17 cellular contexts compared by ENCODE assay signal in the genomic region with DNA sequence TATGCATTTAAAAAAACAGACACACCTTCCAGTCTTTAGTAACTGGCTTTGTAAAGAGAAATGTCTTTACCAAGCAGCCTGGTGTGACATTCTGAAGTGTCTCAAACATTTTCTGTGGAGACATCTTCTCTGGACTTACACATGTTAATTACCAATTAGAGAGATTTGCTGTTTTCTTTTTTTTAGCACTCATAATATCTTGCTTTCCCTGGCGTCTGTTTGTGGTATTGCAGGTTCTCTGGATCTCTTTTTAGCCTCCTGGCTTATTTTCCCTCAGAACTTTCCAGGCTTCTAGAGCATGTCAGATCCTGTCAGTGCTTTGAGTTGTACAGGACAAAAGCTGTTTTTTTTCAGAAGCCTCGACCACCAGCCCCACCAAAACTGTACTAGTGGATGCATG.
DNase-seq lines count a peak whose midpoint lies in the region; ATAC-seq and TF ChIP-seq lines count a peak whose summit lies in the region.
"Had no signal": no experiment of that assay in that cellular context is flagged by ENCODE, and none has a peak within 500 bp of the region (broad histone marks: within the 10 kb centered on the region; RNA-seq: fewer than 3 reads in every experiment).

No MANE protein-coding gene starts in this region.

- no CpG with 5 or more reads among the region's 2 CpGs for WGBS in H9 (ENCODE audit: extremely low coverage, insufficient read length, low lambda C conversion rate)
- WGBS in spleen, 5 donors, result 16 to 25% (median 22%) methylated on average over 2 of the region's 2 CpGs

- H2BK5ac ChIP-seq in H9 (ENCODE audit: insufficient read length, low read length), result no peak overlapping the region

- in situ Hi-C loops in astrocyte of the cerebellum (cut with HindIII; ENCODE audit: low sequenced_read_pairs), result no loop called here

- H2BK120ac ChIP-seq in H9 (ENCODE audit: low read depth, low read length, poor library complexity, severe bottlenecking), result no peak overlapping the region

- H3K4me3 ChIP-seq in astrocyte of the cerebellum (ENCODE audit: low read depth, low read length) (no peak overlapping the region), kidney epithelial cell (ENCODE audit: low read depth, low read length) (no peak overlapping the region), spleen (no peak overlapping the region)
- H3K4me3 ChIP-seq: lung, pancreas had no signal

- H3K27ac Mint-ChIP-seq in H9, result no peak overlapping the region; a peak in 1 of 7 replicates
- H3K27ac Mint-ChIP-seq: CD4-positive, alpha-beta memory T cell; stimulated activated naive CD8-positive, alpha-beta T cell treated with anti-CD3 and anti-CD28 coated beads, Interleukin-15, Interleukin-2, amounts not matched to agents 100 ng/mL and 50 ng/mL, for 24 hours had no signal

- H4K8ac ChIP-seq in H9 (replicated peaks; ENCODE audit: insufficient read length, low read depth, low read length), result no peak overlapping the region

- H4K91ac ChIP-seq in H9 (ENCODE audit: insufficient read length, low read depth, low read length), result no peak overlapping the region

- H3K79me2 ChIP-seq in H9 (ENCODE audit: insufficient read depth, low read length), result no peaks in the 10 kb centered on the region

- H3K27me3 ChIP-seq in H9 (ENCODE audit: insufficient read depth, low read length), result no peaks in the 10 kb centered on the region
- no peaks in the 10 kb centered on the region for H3K27me3 ChIP-seq in kidney epithelial cell (ENCODE audit: control insufficient read depth, insufficient read depth, low read length)
- no peaks in the 10 kb centered on the region for H3K27me3 ChIP-seq in spleen (replicated peaks in 1 of 7)
- H3K27me3 ChIP-seq: pancreas had no signal

- no peak for DNase-seq in H9
- no peak for DNase-seq in astrocyte of the cerebellum (ENCODE audit: low read depth)
- no peak for DNase-seq in kidney epithelial cell (ENCODE audit: low read depth)
- no peak for DNase-seq in superior temporal gyrus (ENCODE audit: extremely low spot score)
- no peak for DNase-seq in spleen
- DNase-seq in KG1 (lab: John Stamatoyannopoulos, UW), result no peak
- DNase-seq: activated T-cell treated with anti-CD3 and anti-CD28 coated beads, Interleukin-2, amount 50 U/mL, for 4 hours; amygdala; CD4-positive, alpha-beta memory T cell; NCI-H226; pancreas; stimulated activated CD4-positive, alpha-beta T cell treated with anti-CD3 and anti-CD28 coated beads, Interleukin-4, amount 100 ng/mL, for 24 hours had no signal

- H3K27ac ChIP-seq in C4-2B (no peak overlapping the region), H9 (ENCODE audit: insufficient read length, low read depth, low read length) (no peak overlapping the region), spleen (no peak overlapping the region)
- H3K27ac ChIP-seq: pancreas, RWPE1 had no signal

- no peak overlapping the region for H2BK15ac ChIP-seq in H9 (ENCODE audit: low read depth, low read length)

- no peaks in the 10 kb centered on the region for H3K79me1 ChIP-seq in H9 (ENCODE audit: insufficient read depth, low read depth, low read length, poor library complexity, severe bottlenecking)

- no peaks in the 10 kb centered on the region for H3K23me2 ChIP-seq in H9 (ENCODE audit: insufficient read length, low read depth, low read length, poor library complexity, severe bottlenecking)

- no peak overlapping the region for H3K4me3 Mint-ChIP-seq in H9
- H3K4me3 Mint-ChIP-seq: activated T-cell treated with anti-CD3 and anti-CD28 coated beads, Interleukin-2, amount 50 U/mL, for 4 hours; CD4-positive, alpha-beta memory T cell; stimulated activated naive CD8-positive, alpha-beta T cell treated with anti-CD3 and anti-CD28 coated beads, Interleukin-15, Interleukin-2, amounts not matched to agents 100 ng/mL and 50 ng/mL, for 24 hours had no signal

- H4K5ac ChIP-seq in H9 (ENCODE audit: insufficient read length, low read depth, low read length), result no peak overlapping the region

- H4K20me1 ChIP-seq in H9 (ENCODE audit: control insufficient read depth, insufficient read depth, insufficient read length), result no peaks in the 10 kb centered on the region

- no peak overlapping the region for H3K18ac ChIP-seq in H9 (ENCODE audit: insufficient read length, low read depth, low read length)

- H3K4me1 ChIP-seq in H9 (ENCODE audit: insufficient read depth, low read length) (no peaks in the 10 kb centered on the region), spleen (no peaks in the 10 kb centered on the region)
- H3K4me1 ChIP-seq: pancreas had no signal

- H3K4me1 Mint-ChIP-seq in H9, result peaks cover 2 to 4% of the 10 kb centered on the region in 2 experiments; a peak in 2 of 4 replicates
- H3K4me1 Mint-ChIP-seq: CD4-positive, alpha-beta memory T cell had no signal

- H3K4me2 ChIP-seq in H9 (ENCODE audit: insufficient read depth, insufficient read length, low read length), result no peak overlapping the region

- no peak overlapping the region for H3K23ac ChIP-seq in H9 (ENCODE audit: insufficient read length, low read depth, low read length)

- no peak overlapping the region for H2BK12ac ChIP-seq in H9 (ENCODE audit: insufficient read length, low read depth, low read length)

- no peak overlapping the region for H3K9ac ChIP-seq in H9 (ENCODE audit: extremely low read depth, insufficient read length, low read length)

- ATAC-seq in GM19035 (IDR thresholded peaks at IDR 0.05; ENCODE audit: unreplicated experiment), result no peak
- ATAC-seq: activated T-cell treated with anti-CD3 and anti-CD28 coated beads, Interleukin-2, amount 50 U/mL, for 4 hours; pancreas had no signal

- no peak overlapping the region for H3K56ac ChIP-seq in H9 (ENCODE audit: insufficient read length, low read depth, low read length)

- H3K9me3 ChIP-seq in H9 (ENCODE audit: control insufficient read depth, low read depth, low read length), result no peaks in the 10 kb centered on the region
- H3K9me3 ChIP-seq in spleen, result peaks cover 0 to 23% (median 17%) of the 10 kb centered on the region in 8 donors
- H3K9me3 ChIP-seq: pancreas had no signal

- H3T11ph ChIP-seq in H9 (ENCODE audit: low read length), result no peak overlapping the region

- no peak overlapping the region for H3K4ac ChIP-seq in H9 (ENCODE audit: low read depth, low read length)

- peak; percentile 67 for TF ChIP-seq CTCF in C4-2B (conservative IDR thresholded peaks at IDR 0.05)
- TF ChIP-seq CTCF in H9 (conservative IDR thresholded peaks at IDR 0.05), result peak; percentile 63
- TF ChIP-seq CTCF in astrocyte of the cerebellum (IDR thresholded peaks at IDR 0.05; ENCODE audit: low read depth, low read length, missing control alignments), result peak; percentile 42
- TF ChIP-seq CTCF in kidney epithelial cell (IDR thresholded peaks at IDR 0.05; ENCODE audit: insufficient read depth, low read length, poor library complexity, severe bottlenecking), result peak; percentile 9
- TF ChIP-seq CTCF in spleen (IDR thresholded peaks at IDR 0.05 in 8 of 11, conservative IDR thresholded peaks at IDR 0.05 in 3 of 11), result peak in 1 of 11 experiments; percentile 15

- H3K14ac ChIP-seq in H9 (ENCODE audit: insufficient read depth, low read length), result no peak overlapping the region

- H3K36me3 Mint-ChIP-seq in H9 (ENCODE audit: insufficient read depth in 1 of 3, low read depth in 3 of 3), result peaks cover 0 to 6% (median 0%) of the 10 kb centered on the region in 3 experiments; a peak in 1 of 7 replicates
- H3K36me3 Mint-ChIP-seq: CD4-positive, alpha-beta memory T cell had no signal

- no peak for TF ChIP-seq POLR2A in spleen (IDR thresholded peaks at IDR 0.05)

- H3K36me3 ChIP-seq in kidney epithelial cell (ENCODE audit: control insufficient read depth, insufficient read depth, low read length) (no peaks in the 10 kb centered on the region), spleen (no peaks in the 10 kb centered on the region)
- H3K36me3 ChIP-seq: pancreas had no signal

- intact Hi-C loops in spleen (cut with DNase I; ENCODE audit: low total_unique reads), result no loop called here

- H3K27me3 Mint-ChIP-seq in H9 (ENCODE audit: low read depth), result no peaks in the 10 kb centered on the region; the same call in 1 of the 2 replicates

- peaks cover 0 to 5% of the 10 kb centered on the region in 2 experiments; a peak in 1 of 5 replicates for H3K9me3 Mint-ChIP-seq in H9

- H2BK20ac ChIP-seq in H9 (ENCODE audit: low read depth, low read length, poor library complexity, severe bottlenecking), result no peak overlapping the region

- H2AK5ac ChIP-seq in H9 (ENCODE audit: insufficient read length, low read length), result no peak overlapping the region

- no peak overlapping the region for H2AFZ ChIP-seq in H9 (ENCODE audit: low read length)
